1 cellular context compared by ENCODE assay signal in genomic region chr9:99906403-99907207, GRCh38.
TF ChIP-seq lines count a peak whose summit lies in the region.

TSS of gene STX17 (plus strand) at chr9:99906654. CDS start at chr9:99915240, 8,586 bp downstream.

TF ChIP-seq in K562, 482 proteins besides CTCF, POLR2A, EP300 and RAD21 (continued from another document and continues in another):
- no peak for TF ChIP-seq HMGXB4 (CRISPR knock-in tag; IDR thresholded peaks at IDR 0.05)
- no peak for TF ChIP-seq RFX1 (IDR thresholded peaks at IDR 0.05)
- no peak for TF ChIP-seq TRIM24 (IDR thresholded peaks at IDR 0.05)
- TF ChIP-seq ZBTB34 (CRISPR knock-in tag; IDR thresholded peaks at IDR 0.05) = no peak
- TF ChIP-seq SRSF9 (IDR thresholded peaks at IDR 0.05; ENCODE audit: borderline replicate concordance, low read depth, low read length) = no peak
- no peak for TF ChIP-seq ZNF592 (IDR thresholded peaks at IDR 0.05)
- TF ChIP-seq HSF4 (CRISPR knock-in tag; IDR thresholded peaks at IDR 0.05; ENCODE audit: borderline replicate concordance) = no peak
- TF ChIP-seq ZSCAN32 (CRISPR knock-in tag; IDR thresholded peaks at IDR 0.05) = no peak
- TF ChIP-seq AFF4 (CRISPR knock-in tag; IDR thresholded peaks at IDR 0.05) = no peak
- TF ChIP-seq CBFB (CRISPR knock-in tag; IDR thresholded peaks at IDR 0.05) = no peak
- TF ChIP-seq CREB3 (tag; conservative IDR thresholded peaks at IDR 0.05; ENCODE audit: low read depth) = no peak
- no peak for TF ChIP-seq ZNF584 (CRISPR knock-in tag; IDR thresholded peaks at IDR 0.05; ENCODE audit: low read depth)
- TF ChIP-seq ID3 (CRISPR knock-in tag; IDR thresholded peaks at IDR 0.05) = no peak
- no peak for TF ChIP-seq ID3 (tag; IDR thresholded peaks at IDR 0.05)
- no peak for TF ChIP-seq ZNF174 (CRISPR knock-in tag; IDR thresholded peaks at IDR 0.05)
- TF ChIP-seq LARP7 (IDR thresholded peaks at IDR 0.05) = no peak
- no peak for TF ChIP-seq ZNF318 (IDR thresholded peaks at IDR 0.05; ENCODE audit: borderline replicate concordance in 1 of 2, low read depth in 1 of 2)
- TF ChIP-seq SUPT5H (IDR thresholded peaks at IDR 0.05) = peak; percentile 83
- TF ChIP-seq CBX5 (IDR thresholded peaks at IDR 0.05; ENCODE audit: borderline replicate concordance, low read depth) = no peak
- no peak for TF ChIP-seq KDM1A (IDR thresholded peaks at IDR 0.05)
- no peak for TF ChIP-seq ZNF280A (IDR thresholded peaks at IDR 0.05; ENCODE audit: low read depth, partially characterized antibody)
- no peak for TF ChIP-seq ZNF778 (CRISPR knock-in tag; IDR thresholded peaks at IDR 0.05)
- TF ChIP-seq STAT6 (CRISPR knock-in tag; IDR thresholded peaks at IDR 0.05) = no peak
- TF ChIP-seq ZFP36 (IDR thresholded peaks at IDR 0.05; ENCODE audit: low read depth, low read length, partially characterized antibody) = no peak
- TF ChIP-seq ILK (tag; IDR thresholded peaks at IDR 0.05; ENCODE audit: borderline replicate concordance, low read depth) = no peak
- TF ChIP-seq TOE1 (IDR thresholded peaks at IDR 0.05; ENCODE audit: borderline replicate concordance) = no peak
- no peak for TF ChIP-seq TOE1 (CRISPR knock-in tag; IDR thresholded peaks at IDR 0.05; ENCODE audit: borderline replicate concordance, low read depth)
